Comparison of ENCODE assay signal across 15 cellular contexts in the genomic region with DNA sequence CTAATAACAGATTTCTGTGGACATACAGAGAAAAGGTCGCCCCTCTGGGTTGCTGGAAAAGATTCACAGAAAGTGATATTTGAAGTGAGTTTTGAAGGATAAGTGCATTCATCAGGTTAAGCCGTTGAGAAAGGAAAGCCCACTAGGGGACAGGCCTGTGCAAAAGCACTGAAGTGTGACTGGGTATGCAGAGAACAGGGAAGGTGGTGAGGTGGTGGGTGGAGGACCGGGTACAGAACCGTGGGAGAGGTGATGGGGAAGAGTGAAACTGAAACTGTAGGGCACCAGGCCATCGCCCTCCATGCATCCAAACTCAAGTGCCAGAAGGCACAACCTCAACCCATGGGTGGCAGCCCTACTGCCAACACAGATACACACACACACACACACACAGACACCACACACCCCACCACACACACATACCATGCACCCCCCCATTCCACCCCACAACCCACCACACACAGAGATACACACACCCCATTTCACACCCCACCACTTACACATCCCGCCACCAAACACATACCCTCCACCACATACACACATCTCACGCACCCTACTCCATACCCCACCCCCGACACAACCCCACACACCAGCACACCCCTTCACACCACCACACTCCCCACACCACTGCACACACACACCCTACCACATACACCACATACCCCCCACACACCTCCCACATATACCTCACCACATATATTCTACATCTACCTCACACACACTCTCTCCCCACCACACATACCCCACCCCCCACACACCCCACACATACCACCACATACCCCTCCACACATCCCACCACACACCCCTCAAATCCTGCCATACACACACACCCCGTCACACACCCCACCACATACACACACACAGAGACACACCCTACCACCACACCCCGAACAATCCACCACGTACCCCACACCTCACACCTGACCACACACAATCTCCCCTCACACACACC. TPM values are rescaled to one million over a fixed set of nuclear protein-coding genes. Genes with fewer than 3 reads are reported as not detected.
DNase-seq lines count a peak whose midpoint lies in the region; ATAC-seq and TF ChIP-seq lines count a peak whose summit lies in the region.
"Had no signal": no experiment of that assay in that cellular context is flagged by ENCODE, and none has a peak within 500 bp of the region (broad histone marks: within the 10 kb centered on the region; RNA-seq: fewer than 3 reads in every experiment).

No MANE protein-coding gene starts in this region.

- H3K4me3 ChIP-seq in BE2C (ENCODE audit: low read depth, low read length), result no peak overlapping the region
- H3K4me3 ChIP-seq: hepatocyte, PC-9, stomach had no signal

- no peaks in the 10 kb centered on the region for H3K36me3 ChIP-seq in BE2C
- H3K36me3 ChIP-seq: stomach had no signal

- CTCF ChIA-PET in activated CD4-positive, alpha-beta memory T cell treated with anti-CD3 and anti-CD28 coated beads for 36 hours (lab: Charles Lee), result no interaction called here
- CTCF ChIA-PET in CD4-positive, alpha-beta T cell (lab: Charles Lee), result no interaction called here

- intact Hi-C loops in activated CD4-positive, alpha-beta memory T cell treated with anti-CD3 and anti-CD28 coated beads for 36 hours (cut with micrococcal nuclease), result loop anchor here (1.0 kb wide), 1 partner anchor 112 kb away; no protein-coding TSS in a partner anchor
- intact Hi-C loops in CD4-positive, alpha-beta T cell (cut with DNase I, micrococcal nuclease), result no loop called here

- H3K27ac Mint-ChIP-seq in activated CD4-positive, alpha-beta memory T cell treated with anti-CD3 and anti-CD28 coated beads for 36 hours, result no peak overlapping the region
- no peak overlapping the region for H3K27ac Mint-ChIP-seq in CD4-positive, alpha-beta T cell

- peaks cover 16% of the 10 kb centered on the region for H3K36me3 Mint-ChIP-seq in activated CD4-positive, alpha-beta memory T cell treated with anti-CD3 and anti-CD28 coated beads for 36 hours
- H3K36me3 Mint-ChIP-seq in CD4-positive, alpha-beta T cell (ENCODE audit: low read depth), result peaks cover 23% of the 10 kb centered on the region

- no peak overlapping the region for H3K27ac ChIP-seq in CD4-positive, alpha-beta T cell (ENCODE audit: low read depth, low read length)
- H3K27ac ChIP-seq: hepatocyte, PC-9, stomach had no signal

- H3K4me1 Mint-ChIP-seq in activated CD4-positive, alpha-beta memory T cell treated with anti-CD3 and anti-CD28 coated beads for 36 hours (ENCODE audit: low read depth), result peaks cover 6% of the 10 kb centered on the region
- H3K4me1 Mint-ChIP-seq in CD4-positive, alpha-beta T cell (ENCODE audit: low read depth), result no peaks in the 10 kb centered on the region

- DNase-seq in BE2C, result no peak
- peak; percentile 28 for DNase-seq in activated CD4-positive, alpha-beta memory T cell treated with anti-CD3 and anti-CD28 coated beads for 36 hours
- peak; percentile 9 for DNase-seq in hepatic stellate cell (ENCODE audit: low spot score)
- no peak for DNase-seq in CD4-positive, alpha-beta T cell
- no peak for DNase-seq in cortex of kidney (lab: John Stamatoyannopoulos, UW)
- no peak for DNase-seq in GDM1 (lab: John Stamatoyannopoulos, UW)
- DNase-seq in epidermal melanocyte (ENCODE audit: insufficient read length, low spot score), result no peak
- DNase-seq: effector memory CD4-positive, alpha-beta T cell; H7; PC-9; posterior cingulate gyrus; stimulated activated CD4-positive, alpha-beta T cell treated with anti-CD3 and anti-CD28 coated beads, Interleukin-1b, Interleukin-23, amount 100 ng/mL, for 48 hours; stomach had no signal

- POLR2A ChIA-PET in activated CD4-positive, alpha-beta memory T cell treated with anti-CD3 and anti-CD28 coated beads for 36 hours (lab: Charles Lee), result no interaction called here
- POLR2A ChIA-PET in CD4-positive, alpha-beta T cell (lab: Charles Lee), result no interaction called here

- no peaks in the 10 kb centered on the region for H3K27me3 Mint-ChIP-seq in activated CD4-positive, alpha-beta memory T cell treated with anti-CD3 and anti-CD28 coated beads for 36 hours
- H3K27me3 Mint-ChIP-seq in CD4-positive, alpha-beta T cell, result no peaks in the 10 kb centered on the region

- no peak for ATAC-seq in CD4-positive, alpha-beta T cell (ENCODE audit: poor library complexity)

- H3K9me3 ChIP-seq in BE2C, result no peaks in the 10 kb centered on the region
- no peaks in the 10 kb centered on the region for H3K9me3 ChIP-seq in CD4-positive, alpha-beta T cell (ENCODE audit: control insufficient read depth, low read length)

- no peaks in the 10 kb centered on the region for H3K27me3 ChIP-seq in BE2C
- no peaks in the 10 kb centered on the region for H3K27me3 ChIP-seq in CD4-positive, alpha-beta T cell (ENCODE audit: control insufficient read depth, insufficient read depth, low read length)
- H3K27me3 ChIP-seq: hepatocyte, stomach had no signal

- TF ChIP-seq CTCF in BE2C (IDR thresholded peaks at IDR 0.05; ENCODE audit: low read depth, low read length) (peak; percentile 29; the same call in 1 of the 2 replicates), GM12873 (IDR thresholded peaks at IDR 0.05; ENCODE audit: insufficient read depth, low read depth, low read length, missing control alignments) (peak; percentile 29)
- no peak for TF ChIP-seq CTCF in CD4-positive, alpha-beta T cell (IDR thresholded peaks at IDR 0.05)

- no peak overlapping the region for H3K4me3 Mint-ChIP-seq in activated CD4-positive, alpha-beta memory T cell treated with anti-CD3 and anti-CD28 coated beads for 36 hours
- no peak overlapping the region for H3K4me3 Mint-ChIP-seq in CD4-positive, alpha-beta T cell

- H3K4me1 ChIP-seq in BE2C, result no peaks in the 10 kb centered on the region
- H3K4me1 ChIP-seq: stomach had no signal

- H3K9me3 Mint-ChIP-seq in activated CD4-positive, alpha-beta memory T cell treated with anti-CD3 and anti-CD28 coated beads for 36 hours, result peaks cover 19% of the 10 kb centered on the region
- peaks cover 14% of the 10 kb centered on the region for H3K9me3 Mint-ChIP-seq in CD4-positive, alpha-beta T cell

RNA-seq across cellular contexts. Expression of a gene that starts 59.0 kb away (rescaled TPM):
- 53.2 TPM for polyA plus RNA-seq in BE2C (2012; ENCODE audit: insufficient read depth, insufficient read length, low read depth)
- 10 to 100 TPM; 44.1 to 44.3 TPM for total RNA-seq in activated CD4-positive, alpha-beta memory T cell treated with anti-CD3 and anti-CD28 coated beads for 36 hours
- total RNA-seq in CD4-positive, alpha-beta T cell, result 10 to 100 TPM; 11.2 to 12.2 TPM

Comparison
In these comparisons a context has a peak if more than half of its experiments do, and no peak if none do; other contexts are left out.
1. DNase-seq: peak in activated CD4-positive, alpha-beta memory T cell treated with anti-CD3 and anti-CD28 coated beads for 36 hours (single experiment) and hepatic stellate cell (single experiment); none in BE2C (single experiment), CD4-positive, alpha-beta T cell (0 of 10), cortex of kidney (single experiment), GDM1 (single experiment) and epidermal melanocyte (single experiment).